Comparison of ENCODE assay signal across 8 cellular contexts in the genomic region with DNA sequence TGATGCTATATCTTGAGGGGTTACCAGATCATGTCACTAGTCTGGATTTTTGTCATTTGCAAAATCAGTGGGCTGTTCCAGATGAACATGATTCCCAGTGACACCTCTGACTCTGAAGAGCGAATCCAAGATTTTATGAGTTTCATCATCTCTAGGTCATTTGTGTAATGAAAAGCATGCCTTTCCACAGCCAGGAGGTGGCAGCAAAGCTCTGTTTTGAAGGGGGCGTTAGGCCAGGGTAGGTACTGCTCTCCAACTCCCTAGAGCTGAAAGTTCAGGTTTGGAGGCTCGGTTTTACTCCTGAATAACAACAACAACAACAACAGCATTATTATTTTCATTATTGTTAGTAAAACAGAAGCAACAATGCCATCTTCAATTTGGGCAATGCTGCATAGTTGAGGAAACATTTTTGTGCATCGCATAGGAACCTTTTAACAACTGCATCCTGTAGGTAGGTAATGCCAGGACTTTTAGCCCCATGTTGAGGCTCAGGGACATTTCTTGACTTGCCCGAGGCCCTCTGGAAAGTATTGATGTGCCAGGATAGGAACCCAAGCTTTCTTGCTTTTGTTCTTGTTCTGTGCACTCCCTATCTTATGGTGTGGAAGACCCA.
DNase-seq lines count a peak whose midpoint lies in the region; ATAC-seq and TF ChIP-seq lines count a peak whose summit lies in the region.

No MANE protein-coding gene starts in this region.

- in situ Hi-C loops in SK-MEL-5 (cut with HindIII; ENCODE audit: low pct_unique_long_range_greater_than_20kb, low sequenced_read_pairs): no loop called here

- DNase-seq in NK-92 treated with Interleukin-12 subunit alpha and Interleukin-12 subunit beta, amount 100 ng/mL, for 24 hours (lab: John Stamatoyannopoulos, UW): peak; percentile 11
- no peak for DNase-seq in NK-92 (lab: John Stamatoyannopoulos, UW; ENCODE audit: unreplicated experiment)
- peak; percentile 85 for DNase-seq in SK-MEL-5 (ENCODE audit: low read depth, low spot score)
- DNase-seq in choroid plexus epithelial cell (ENCODE audit: low read depth): peak; percentile 50
- DNase-seq in mesenchymal stem cell: peak; percentile 75
- DNase-seq in uterus: peak; percentile 43 to 68
- DNase-seq in NCI-H510A treated with DMSO at 0.1 percent for 48 hours (lab: John Stamatoyannopoulos, UW): no peak

- H3K27ac ChIP-seq in mesenchymal stem cell (ENCODE audit: low read length, poor library complexity, severe bottlenecking): no peak overlapping the region
- H3K27ac ChIP-seq in uterus: no peak overlapping the region

- H2AK5ac ChIP-seq in mesenchymal stem cell (ENCODE audit: low read length, severe bottlenecking): no peak overlapping the region

- H2AFZ ChIP-seq in mesenchymal stem cell (ENCODE audit: low read depth, low read length): no peak overlapping the region

- no peak overlapping the region for H3K4me2 ChIP-seq in mesenchymal stem cell (ENCODE audit: low read length, poor library complexity, severe bottlenecking)

- H4K91ac ChIP-seq in mesenchymal stem cell (ENCODE audit: low read length): no peak overlapping the region

- H2BK15ac ChIP-seq in mesenchymal stem cell (ENCODE audit: low read depth, poor library complexity, severe bottlenecking): no peak overlapping the region

- H3K14ac ChIP-seq in mesenchymal stem cell (ENCODE audit: low read length in 2 of 2): no peak overlapping the region

- H3K9me3 ChIP-seq in mesenchymal stem cell (ENCODE audit: control insufficient read depth, low read length) (no peaks in the 10 kb centered on the region), uterus (no peaks in the 10 kb centered on the region)

- no peak overlapping the region for H3K23ac ChIP-seq in mesenchymal stem cell (ENCODE audit: low read length in 2 of 2)

- H3K36me3 ChIP-seq in mesenchymal stem cell (ENCODE audit: control insufficient read depth in 1 of 2, insufficient read depth in 2 of 2, low read depth in 1 of 2, low read length in 2 of 2) (no peaks in the 10 kb centered on the region), uterus (no peaks in the 10 kb centered on the region)

- TF ChIP-seq POLR2A in uterus (IDR thresholded peaks at IDR 0.05): no peak

- H3K18ac ChIP-seq in mesenchymal stem cell (ENCODE audit: low read depth in 1 of 2, low read length in 2 of 2): no peak overlapping the region

- no peaks in the 10 kb centered on the region for H3K4me1 ChIP-seq in mesenchymal stem cell (ENCODE audit: control insufficient read depth, insufficient read depth, low read depth, low read length)
- H3K4me1 ChIP-seq in uterus: no peaks in the 10 kb centered on the region

- peaks cover 0 to 15% of the 10 kb centered on the region in 2 experiments for H3K27me3 ChIP-seq in mesenchymal stem cell (ENCODE audit: control insufficient read depth in 1 of 2, insufficient read depth in 1 of 2, low read length in 2 of 2)
- H3K27me3 ChIP-seq in uterus: no peaks in the 10 kb centered on the region

- no peak overlapping the region for H3K9ac ChIP-seq in mesenchymal stem cell (ENCODE audit: low read length)

- H4K8ac ChIP-seq in mesenchymal stem cell (ENCODE audit: low read length): no peak overlapping the region

- no peak overlapping the region for H2BK12ac ChIP-seq in mesenchymal stem cell (ENCODE audit: low read length in 2 of 2)

- 65% methylated on average over 4 of the region's 5 CpGs for WGBS in mesenchymal stem cell

- H2BK120ac ChIP-seq in mesenchymal stem cell (ENCODE audit: low read depth, low read length): no peak overlapping the region

- no peaks in the 10 kb centered on the region for H3K79me1 ChIP-seq in mesenchymal stem cell (replicated peaks; ENCODE audit: low read length, poor library complexity, severe bottlenecking)

- no peak overlapping the region for H2BK5ac ChIP-seq in mesenchymal stem cell (ENCODE audit: low read depth, low read length, poor library complexity, severe bottlenecking)

- intact Hi-C loops in uterus (cut with DNase I; ENCODE audit: low total_unique reads): no loop called here

- H3K4me3 ChIP-seq in choroid plexus epithelial cell (ENCODE audit: low read depth, low read length): no peak overlapping the region
- no peak overlapping the region for H3K4me3 ChIP-seq in mesenchymal stem cell (ENCODE audit: insufficient read depth in 1 of 2, low read depth in 1 of 2, low read length in 2 of 2)
- H3K4me3 ChIP-seq in uterus: no peak overlapping the region

- peak; percentile 69 for TF ChIP-seq CTCF in choroid plexus epithelial cell (conservative IDR thresholded peaks at IDR 0.05; ENCODE audit: low read depth, low read length)
- TF ChIP-seq CTCF in uterus (IDR thresholded peaks at IDR 0.05): peak; percentile 56 to 69 (median 60)

- H3K4ac ChIP-seq in mesenchymal stem cell (ENCODE audit: low read depth in 1 of 2, low read length in 2 of 2): no peak overlapping the region

- ATAC-seq in HG03354 (IDR thresholded peaks at IDR 0.05; ENCODE audit: poor library complexity, severe bottlenecking, unreplicated experiment): peak; percentile 51

Comparison
In these comparisons a context has a peak if more than half of its experiments do, and no peak if none do; other contexts are left out.
1. DNase-seq: peak in NK-92 treated with Interleukin-12 subunit alpha and Interleukin-12 subunit beta, amount 100 ng/mL, for 24 hours (single experiment), SK-MEL-5 (single experiment), choroid plexus epithelial cell (single experiment), mesenchymal stem cell (single experiment) and uterus (2 of 2); none in NK-92 (single experiment) and NCI-H510A treated with DMSO at 0.1 percent for 48 hours (single experiment).